Comparison of ENCODE assay signal across 19 cellular contexts in the genomic region with DNA sequence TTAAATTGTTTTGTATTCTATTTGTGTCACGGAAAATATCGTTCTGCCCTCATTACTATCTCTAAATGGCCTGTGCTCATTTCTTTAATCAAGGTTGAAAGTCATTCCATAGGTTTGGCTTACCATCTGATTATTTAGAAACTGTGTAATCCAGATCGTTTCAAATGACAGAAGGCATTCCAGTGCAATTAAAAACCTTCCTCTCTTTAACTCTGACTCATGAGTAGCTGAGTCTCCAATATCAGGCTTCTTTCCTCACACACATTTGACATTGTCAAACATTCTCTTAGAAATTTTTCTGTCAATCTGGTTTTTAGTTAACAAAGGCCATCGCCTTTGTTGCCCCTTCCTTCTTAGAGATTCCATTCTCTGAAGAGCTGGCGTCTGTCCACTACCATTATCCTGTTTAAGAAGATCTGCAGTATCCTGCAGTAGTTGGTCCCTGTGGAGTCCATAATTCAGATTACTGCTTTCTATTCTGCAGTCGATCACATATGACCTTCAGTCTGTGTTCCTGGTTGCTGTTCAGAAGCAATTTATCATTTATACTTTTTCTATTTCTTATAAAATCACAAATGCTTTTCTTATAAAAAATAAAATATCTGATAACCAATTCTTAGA. TPM values are rescaled to one million over a fixed set of nuclear protein-coding genes. Genes with fewer than 3 reads are reported as not detected.
"Had no signal": no experiment of that assay in that cellular context is flagged by ENCODE, and none has a peak within 500 bp of the region (broad histone marks: within the 10 kb centered on the region; RNA-seq: fewer than 3 reads in every experiment).

No MANE protein-coding gene starts in this region.

- ATAC-seq: body of pancreas; effector memory CD8-positive, alpha-beta T cell; naive thymus-derived CD4-positive, alpha-beta T cell; sciatic nerve; T-helper 17 cell; upper lobe of right lung had no signal

- H3K36me3 ChIP-seq: prostate gland, upper lobe of right lung had no signal

- H3K27me3 ChIP-seq: body of pancreas, upper lobe of right lung had no signal

- FAIRE-seq: TTC549 had no signal

- H3K4me3 ChIP-seq: body of pancreas, lung, prostate gland, upper lobe of right lung had no signal

- H3K4me1 ChIP-seq: body of pancreas, prostate gland, upper lobe of right lung had no signal

- DNase-seq: activated CD4-positive, alpha-beta T cell treated with anti-CD3 and anti-CD28 coated beads, Interleukin-2, amount 50 U/mL, for 1 hour; activated naive CD4-positive, alpha-beta T cell treated with anti-CD3 and anti-CD28 coated beads, Interleukin-2, amount 50 U/mL, for 16 hours; body of pancreas; effector memory CD8-positive, alpha-beta T cell; erythroblast; immature natural killer cell; left cardiac atrium; midbrain; naive thymus-derived CD4-positive, alpha-beta T cell; nucleus accumbens; stimulated activated CD4-positive, alpha-beta T cell treated with anti-CD3 and anti-CD28 coated beads, Interleukin-4, amount 100 ng/mL, for 1 hour; T-helper 17 cell; upper lobe of right lung had no signal

- H3K9me3 ChIP-seq: body of pancreas, prostate gland, upper lobe of right lung had no signal

- H3K27ac ChIP-seq: body of pancreas, prostate gland, upper lobe of right lung had no signal

RNA-seq across cellular contexts. Expression of a gene that starts 3.9 kb away (rescaled TPM):
- total RNA-seq: activated CD8-positive, alpha-beta memory T cell treated with anti-CD3 and anti-CD28 coated beads for 36 hours; activated T-helper 2 cell treated with anti-CD3 and anti-CD28 coated beads, Interferon-gamma antibody, Interleukin-2, Interleukin-4, amounts not matched to agents 10 μg/mL and 5 μg/mL and 100 μg/mL, durations not matched to agents 14 hours and 24 hours and 36 hours; body of pancreas; naive thymus-derived CD4-positive, alpha-beta T cell; T-helper 17 cell; upper lobe of right lung had no signal
- polyA plus RNA-seq: immature natural killer cell; naive thymus-derived CD4-positive, alpha-beta T cell had no signal
